8 cellular contexts compared by ENCODE assay signal in genomic region chr14:105093426-105094192, GRCh38. TPM values are rescaled to one million over a fixed set of nuclear protein-coding genes. Genes with fewer than 3 reads are reported as not detected.
DNase-seq lines count a peak whose midpoint lies in the region; ATAC-seq lines count a peak whose summit lies in the region.

No MANE protein-coding gene starts in this region.

- H3K4me3 ChIP-seq in SJCRH30: peak overlapping the region; percentile 61

- peaks cover 12% of the 10 kb centered on the region for H3K4me1 Mint-ChIP-seq in activated naive CD8-positive, alpha-beta T cell treated with anti-CD3 and anti-CD28 coated beads for 36 hours

- H3K9me3 Mint-ChIP-seq in activated naive CD8-positive, alpha-beta T cell treated with anti-CD3 and anti-CD28 coated beads for 36 hours: no peaks in the 10 kb centered on the region

- H3K9me3 ChIP-seq in SJCRH30 (replicated peaks): no peaks in the 10 kb centered on the region

- H3K36me3 ChIP-seq in SJCRH30: no peaks in the 10 kb centered on the region

- no peak overlapping the region; the same call in 1 of the 2 replicates for H3K27ac ChIP-seq in SJCRH30

- H3K27me3 ChIP-seq in SJCRH30: no peaks in the 10 kb centered on the region

- intact Hi-C loops in left cardiac atrium (cut with DNase I): loop anchor here (5.0 to 10.0 kb wide), 4 partner anchors 79 to 261 kb away; no protein-coding TSS in a partner anchor

- H3K4me1 ChIP-seq in SJCRH30: peaks cover 8% of the 10 kb centered on the region; the same call in 1 of the 2 replicates

- peak; percentile 4 for DNase-seq in NCI-H2196 (lab: John Stamatoyannopoulos, UW; ENCODE audit: unreplicated experiment)
- DNase-seq in NCI-H2196 treated with DMSO at 0.1 percent for 48 hours (lab: John Stamatoyannopoulos, UW; ENCODE audit: unreplicated experiment): no peak
- DNase-seq in SJCRH30: peak; percentile 74 to 75
- peak; percentile 89 for DNase-seq in activated naive CD8-positive, alpha-beta T cell treated with anti-CD3 and anti-CD28 coated beads for 36 hours
- peak; percentile 82 for DNase-seq in left cardiac atrium
- peak; percentile 64 for DNase-seq in renal cortical epithelial cell (ENCODE audit: low read depth)

- H3K4me3 Mint-ChIP-seq in activated naive CD8-positive, alpha-beta T cell treated with anti-CD3 and anti-CD28 coated beads for 36 hours: peak overlapping the region; percentile 66

- no peaks in the 10 kb centered on the region for H3K36me3 Mint-ChIP-seq in activated naive CD8-positive, alpha-beta T cell treated with anti-CD3 and anti-CD28 coated beads for 36 hours

- H3K27ac Mint-ChIP-seq in activated naive CD8-positive, alpha-beta T cell treated with anti-CD3 and anti-CD28 coated beads for 36 hours: no peak overlapping the region

- no peaks in the 10 kb centered on the region for H3K27me3 Mint-ChIP-seq in activated naive CD8-positive, alpha-beta T cell treated with anti-CD3 and anti-CD28 coated beads for 36 hours

- peak; percentile 51 for ATAC-seq in HG03159 (IDR thresholded peaks at IDR 0.05; ENCODE audit: unreplicated experiment)
- ATAC-seq in left cardiac atrium: peak; percentile 51 to 61
- ATAC-seq in HG03378 (IDR thresholded peaks at IDR 0.05; ENCODE audit: unreplicated experiment): no peak

RNA-seq across cellular contexts. Expression of gene GPR132, which starts 28.4 kb away (rescaled TPM):
- 0.40 and 0.63 TPM in 2 replicates for total RNA-seq in SJCRH30 (2014; rRNA removed; shearing (Covaris generic))
- total RNA-seq in activated naive CD8-positive, alpha-beta T cell treated with anti-CD3 and anti-CD28 coated beads for 36 hours: 10 to 100 TPM; 23.9 to 24.1 TPM
- total RNA-seq in left cardiac atrium: 1 to 10 TPM; 1.1 to 2.1 TPM
- 0.30 and 2.1 TPM in 2 replicates for total RNA-seq in renal cortical epithelial cell
